Comparison of ENCODE assay signal across 10 cellular contexts in genomic region chrX:67544281-67544680, GRCh38. TPM values are rescaled to one million over a fixed set of nuclear protein-coding genes. Genes with fewer than 3 reads are reported as not detected.
DNase-seq lines count a peak whose midpoint lies in the region; ATAC-seq, FAIRE-seq and TF ChIP-seq lines count a peak whose summit lies in the region.
"Had no signal": no experiment of that assay in that cellular context is flagged by ENCODE, and none has a peak within 500 bp of the region (broad histone marks: within the 10 kb centered on the region; RNA-seq: fewer than 3 reads in every experiment).

No MANE protein-coding gene starts in this region.

- H3K9ac ChIP-seq in keratinocyte (ENCODE audit: control insufficient read depth, extremely low read depth, insufficient read depth, low read length): no peak overlapping the region

- H3K4me1 ChIP-seq in breast epithelium: no peaks in the 10 kb centered on the region
- peaks cover 5% of the 10 kb centered on the region for H3K4me1 ChIP-seq in keratinocyte (ENCODE audit: control insufficient read depth, extremely low read depth, insufficient read depth, low read length)
- no peaks in the 10 kb centered on the region for H3K4me1 ChIP-seq in thymus (ENCODE audit: control insufficient read depth, insufficient read depth, low read length)

- no peaks in the 10 kb centered on the region for H3K79me2 ChIP-seq in keratinocyte (ENCODE audit: control insufficient read depth, insufficient read depth, low read length)

- 3% methylated on average over 20 of the region's 21 CpGs for WGBS in thymus

- H3K9me1 ChIP-seq in keratinocyte (ENCODE audit: control insufficient read depth, extremely low read depth, insufficient read depth, low read length): no peaks in the 10 kb centered on the region

- no peak for TF ChIP-seq CTCF in breast epithelium (IDR thresholded peaks at IDR 0.05)
- no peak for TF ChIP-seq CTCF in keratinocyte (optimal IDR thresholded peaks at IDR 0.05 in 1 of 3, IDR thresholded peaks at IDR 0.05 in 1 of 3, conservative IDR thresholded peaks at IDR 0.05 in 1 of 3; ENCODE audit: extremely low read depth in 1 of 3, insufficient read depth in 2 of 3, low read length in 3 of 3)

- peaks cover 0 to 41% of the 10 kb centered on the region in 2 donors for H3K27me3 ChIP-seq in breast epithelium
- peaks cover 35% of the 10 kb centered on the region for H3K27me3 ChIP-seq in keratinocyte (ENCODE audit: control insufficient read depth, extremely low read depth, insufficient read depth, low read length)
- no peaks in the 10 kb centered on the region for H3K27me3 ChIP-seq in thymus (ENCODE audit: control insufficient read depth, insufficient read depth)

- dilution Hi-C loops in keratinocyte (cut with MboI; ENCODE audit: extremely low pct_ligation_motif_present, low sequenced_read_pairs): no loop called here

- intact Hi-C loops in breast epithelium (cut with DNase I; ENCODE audit: low total_unique reads): no loop called here

- peak overlapping the region; percentile 52 to 72 (median 54) for H3K4me3 ChIP-seq in breast epithelium
- H3K4me3 ChIP-seq in keratinocyte (ENCODE audit: control insufficient read depth in 2 of 3, extremely low read depth in 1 of 3, insufficient read depth in 2 of 3, low read depth in 1 of 3, low read length in 3 of 3): peak overlapping the region in 2 of 3 experiments; percentile 23 to 48
- peak overlapping the region; percentile 58 for H3K4me3 ChIP-seq in thymus (ENCODE audit: low read length)

- peak; percentile 16 for DNase-seq in DMS 273 (lab: John Stamatoyannopoulos, UW; ENCODE audit: unreplicated experiment)
- DNase-seq in DMS 273 treated with DMSO at 0.1 percent for 48 hours (lab: John Stamatoyannopoulos, UW): no peak
- DNase-seq in breast epithelium (ENCODE audit: low spot score in 2 of 2): no peak
- no peak for DNase-seq in keratinocyte (ENCODE audit: low read depth, low spot score)
- no peak for DNase-seq in A172 (ENCODE audit: low spot score)
- no peak for DNase-seq in 8988T

- H2AFZ ChIP-seq in keratinocyte (ENCODE audit: control insufficient read depth, low read length): no peak overlapping the region

- H3K9me3 ChIP-seq in breast epithelium (no peaks in the 10 kb centered on the region), keratinocyte (ENCODE audit: control insufficient read depth, low read depth, low read length) (no peaks in the 10 kb centered on the region), thymus (ENCODE audit: control insufficient read depth) (no peaks in the 10 kb centered on the region)

- no peak for TF ChIP-seq POLR2A in breast epithelium (IDR thresholded peaks at IDR 0.05)

- H4K20me1 ChIP-seq in keratinocyte (ENCODE audit: control insufficient read depth, extremely low read depth, insufficient read depth, low read length): no peaks in the 10 kb centered on the region

- H3K36me3 ChIP-seq in breast epithelium: no peaks in the 10 kb centered on the region
- H3K36me3 ChIP-seq in keratinocyte (ENCODE audit: control insufficient read depth in 2 of 2, extremely low read depth in 1 of 2, insufficient read depth in 2 of 2, low read length in 2 of 2): no peaks in the 10 kb centered on the region
- no peaks in the 10 kb centered on the region for H3K36me3 ChIP-seq in thymus (ENCODE audit: control insufficient read depth, insufficient read depth)

- H3K4me2 ChIP-seq in keratinocyte (ENCODE audit: control insufficient read depth, extremely low read depth, insufficient read depth, low read depth, low read length): peak overlapping the region; percentile 57

- ATAC-seq in HG03439 (IDR thresholded peaks at IDR 0.05; ENCODE audit: unreplicated experiment): no peak
- ATAC-seq: activated naive CD4-positive, alpha-beta T cell treated with anti-CD3 and anti-CD28 coated beads, Interleukin-2, amount 50 U/mL, for 72 hours had no signal

- no peak for FAIRE-seq in keratinocyte (lab: Jason Lieb, UNC)
- FAIRE-seq: A204.1 had no signal

- peak overlapping the region; percentile 22 to 75 for H3K27ac ChIP-seq in breast epithelium
- no peak overlapping the region for H3K27ac ChIP-seq in keratinocyte (ENCODE audit: control insufficient read depth, insufficient read depth, low read length)
- H3K27ac ChIP-seq in thymus (ENCODE audit: low read depth): no peak overlapping the region

RNA-seq across cellular contexts. Expression of gene AR, which starts 0.5 kb away (rescaled TPM):
- total RNA-seq in breast epithelium: 10 to 100 TPM; 29.1 to 51.8 (median 35.7) TPM
- polyA plus RNA-seq in keratinocyte (0.27 to 0.75 TPM (median 0.47 TPM) in 3 replicates), thymus (1.7 TPM)
- polyA plus RNA-seq in keratinocyte (2011; ENCODE audit: low read depth): 0.05 TPM
- polyA plus RNA-seq in keratinocyte (2011; cell fraction: cytosol; rRNA removed): 0.22 and 0.27 TPM in 2 replicates
- polyA plus RNA-seq in keratinocyte (2011; cell fraction: nucleus; rRNA removed): 0.51 and 0.60 TPM in 2 replicates
- 0.04 and 0.47 TPM in 2 replicates for polyA plus RNA-seq in keratinocyte (2012; ENCODE audit: low replicate concordance)
- 1.7 to 5.8 TPM (median 2.7 TPM) in 3 replicates for polyA minus RNA-seq in keratinocyte
- 1.3 TPM for polyA minus RNA-seq in keratinocyte (2011; cell fraction: cytosol; rRNA and poly(A)+ RNA removed)
- 0.63 and 1.3 TPM in 2 replicates for polyA minus RNA-seq in keratinocyte (2011; cell fraction: nucleus; rRNA and poly(A)+ RNA removed)
- 3.6 and 3.7 TPM in 2 replicates for total RNA-seq in A172 (2014; rRNA removed; shearing (Covaris generic))
- total RNA-seq: activated naive CD4-positive, alpha-beta T cell treated with anti-CD3 and anti-CD28 coated beads, Interleukin-2, amount 50 U/mL, for 72 hours had no signal

Comparison
In these comparisons a context has a peak if more than half of its experiments do, and no peak if none do; other contexts are left out.
1. H3K27ac ChIP-seq: peak in breast epithelium (2 of 2); none in keratinocyte (single experiment) and thymus (single experiment).
2. Peak in every context shown above with its lines, with median percentiles within 50 percentile points of each other: H3K4me3 ChIP-seq.